ENCODE assay signal across 1 cellular context in the genomic region with DNA sequence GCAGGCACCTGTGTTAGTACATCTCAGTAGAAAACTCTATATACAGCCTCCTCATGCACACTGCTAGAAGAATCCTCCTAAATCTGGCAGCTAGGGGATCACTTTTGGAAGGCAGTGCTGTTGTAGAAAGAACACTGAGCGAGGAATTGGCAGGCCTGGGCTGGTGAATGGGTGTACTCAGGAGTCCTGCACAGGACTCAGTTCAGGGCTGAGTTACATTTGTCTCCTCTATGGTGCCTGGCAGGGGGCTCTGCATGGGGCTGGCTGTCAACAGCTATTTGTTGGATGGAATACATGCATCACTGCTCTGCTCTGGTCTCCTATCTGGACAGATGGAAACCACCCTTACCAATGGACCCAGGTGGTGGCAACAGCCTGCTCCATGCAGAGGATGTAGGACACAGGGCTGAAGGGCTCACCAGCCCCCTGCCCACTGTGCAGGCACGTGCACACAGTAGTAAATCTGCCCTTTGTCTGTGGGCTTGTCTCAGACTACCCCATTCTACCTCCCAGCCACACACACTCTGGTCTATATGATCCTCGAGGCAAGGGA.
TF ChIP-seq lines count a peak whose summit lies in the region.

No MANE protein-coding gene starts in this region.

TF ChIP-seq in HCT116, 20 proteins besides CTCF, POLR2A, EP300 and RAD21:
- TF ChIP-seq CEBPB (IDR thresholded peaks at IDR 0.05; ENCODE audit: low read depth) (no peak), SIN3A (IDR thresholded peaks at IDR 0.05; ENCODE audit: low read depth) (no peak), EZH2 (IDR thresholded peaks at IDR 0.05) (no peak), POLR2AphosphoS5 (IDR thresholded peaks at IDR 0.05; ENCODE audit: low read depth, low read length) (no peak), EZH2phosphoT487 (IDR thresholded peaks at IDR 0.05; ENCODE audit: borderline replicate concordance) (no peak), ZFX (IDR thresholded peaks at IDR 0.05) (no peak), CBX3 (IDR thresholded peaks at IDR 0.05; ENCODE audit: low read depth) (no peak), ELF1 (IDR thresholded peaks at IDR 0.05; ENCODE audit: borderline replicate concordance, low read depth) (no peak), SRF (IDR thresholded peaks at IDR 0.05; ENCODE audit: low read depth) (no peak)
- TF ChIP-seq, protein P1, sequence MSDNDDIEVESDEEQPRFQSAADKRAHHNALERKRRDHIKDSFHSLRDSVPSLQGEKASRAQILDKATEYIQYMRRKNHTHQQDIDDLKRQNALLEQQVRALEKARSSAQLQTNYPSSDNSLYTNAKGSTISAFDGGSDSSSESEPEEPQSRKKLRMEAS (IDR thresholded peaks at IDR 0.05), result no peak
